Comparison of ENCODE assay signal across 15 cellular contexts in the genomic region with DNA sequence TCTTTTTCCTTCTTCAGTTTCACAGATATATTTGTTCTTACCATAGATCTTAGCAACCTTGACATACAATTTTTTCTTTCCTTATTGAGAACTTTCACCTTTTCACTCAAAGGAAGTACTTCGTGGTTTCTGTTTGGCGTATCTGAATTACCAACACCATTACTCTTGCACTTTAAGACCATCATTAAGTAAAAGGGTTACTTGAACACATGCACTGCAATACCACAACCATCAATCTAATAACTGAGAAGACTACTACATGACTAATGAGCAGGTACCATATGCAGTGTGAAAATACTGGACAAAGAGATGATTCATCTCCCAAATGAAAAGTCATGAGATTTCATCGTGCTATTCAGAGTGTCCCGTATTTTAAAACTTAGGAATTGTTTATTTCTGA. TPM values are rescaled to one million over a fixed set of nuclear protein-coding genes. Genes with fewer than 3 reads are reported as not detected.
A peak's percentile ranks its signal among the peaks of the same experiment; 100 is the strongest.
DNase-seq lines count a peak whose midpoint lies in the region; ATAC-seq, FAIRE-seq and TF ChIP-seq lines count a peak whose summit lies in the region.
"Had no signal": no experiment of that assay in that cellular context is flagged by ENCODE, and none has a peak within 500 bp of the region (broad histone marks: within the 10 kb centered on the region; RNA-seq: fewer than 3 reads in every experiment).

No MANE protein-coding gene starts in this region.

- FAIRE-seq in GM19239 (lab: Jason Lieb, UNC) = peak; percentile 14
- FAIRE-seq: kidney had no signal

- DNase-seq in GM12865 (ENCODE audit: low read depth) (peak; percentile 55), GM19239 (ENCODE audit: insufficient read length, low spot score) (no peak), T-helper 17 cell (no peak), vagina (ENCODE audit: extremely low spot score in 2 of 2) (no peak), immature natural killer cell (no peak), putamen (ENCODE audit: low spot score) (no peak)
- DNase-seq: activated CD4-positive, alpha-beta T cell treated with anti-CD3 and anti-CD28 coated beads, Interleukin-2, amount 10 ng/mL, durations not matched to agents 24 days and 14 days; aorta; kidney; NCI-H187 treated with DMSO at 0.1 percent for 48 hours; stimulated activated CD4-positive, alpha-beta T cell treated with anti-CD3 and anti-CD28 coated beads, Interleukin-4, amount 100 ng/mL, for 4 hours had no signal

- intact Hi-C loops in vagina (cut with DNase I) = no loop called here

- H3K4me3 ChIP-seq in GM12865 (ENCODE audit: low read depth, low read length) (no peak overlapping the region), vagina (no peak overlapping the region)

- no peaks in the 10 kb centered on the region for H3K36me3 ChIP-seq in vagina

- H3K4me3 Mint-ChIP-seq in T-helper 17 cell = peak overlapping the region; percentile 4
- peak overlapping the region in 1 of 5 donors; percentile 19 for H3K4me3 Mint-ChIP-seq in immature natural killer cell
- H3K4me3 Mint-ChIP-seq: activated CD4-positive, alpha-beta T cell treated with anti-CD3 and anti-CD28 coated beads, Interleukin-2, amount 10 ng/mL, durations not matched to agents 24 days and 14 days; type B pancreatic cell had no signal

- peak; percentile 88 for ATAC-seq in HG02884 (IDR thresholded peaks at IDR 0.05; ENCODE audit: unreplicated experiment)
- ATAC-seq in T-helper 17 cell = no peak
- ATAC-seq in HG03521 (IDR thresholded peaks at IDR 0.05; ENCODE audit: unreplicated experiment) = no peak
- ATAC-seq: esophagus mucosa had no signal

- H3K27ac ChIP-seq in vagina = no peak overlapping the region

- H3K9me3 ChIP-seq in T-helper 17 cell (ENCODE audit: control insufficient read depth, low read length, poor library complexity, severe bottlenecking) (no peaks in the 10 kb centered on the region), vagina (no peaks in the 10 kb centered on the region)

- H3K27me3 Mint-ChIP-seq in T-helper 17 cell (peaks cover 11% of the 10 kb centered on the region), immature natural killer cell (ENCODE audit: low read depth in 3 of 3) (peaks cover 0 to 6% (median 3%) of the 10 kb centered on the region in 3 donors)
- H3K27me3 Mint-ChIP-seq: type B pancreatic cell had no signal

- no peak for TF ChIP-seq POLR2A in vagina (IDR thresholded peaks at IDR 0.05)

- H3K4me1 ChIP-seq in vagina = no peaks in the 10 kb centered on the region

- H3K4me1 Mint-ChIP-seq in T-helper 17 cell = peaks cover 10% of the 10 kb centered on the region
- peaks cover 3 to 6% of the 10 kb centered on the region in 2 donors for H3K4me1 Mint-ChIP-seq in immature natural killer cell

- no peak for TF ChIP-seq CTCF in GM12865 (IDR thresholded peaks at IDR 0.05; ENCODE audit: insufficient read depth, low read depth, low read length, missing control alignments)
- no peak for TF ChIP-seq CTCF in vagina (IDR thresholded peaks at IDR 0.05)

- no peaks in the 10 kb centered on the region for H3K9me3 Mint-ChIP-seq in immature natural killer cell

- no peaks in the 10 kb centered on the region for H3K36me3 Mint-ChIP-seq in T-helper 17 cell (ENCODE audit: low read depth)
- H3K36me3 Mint-ChIP-seq in immature natural killer cell = no peaks in the 10 kb centered on the region
- H3K36me3 Mint-ChIP-seq: type B pancreatic cell had no signal

- no peak overlapping the region for H3K27ac Mint-ChIP-seq in T-helper 17 cell
- peak overlapping the region in 1 of 6 donors; percentile 12 for H3K27ac Mint-ChIP-seq in immature natural killer cell
- H3K27ac Mint-ChIP-seq: activated CD4-positive, alpha-beta T cell treated with anti-CD3 and anti-CD28 coated beads, Interleukin-2, amount 10 ng/mL, durations not matched to agents 24 days and 14 days; type B pancreatic cell had no signal

- H3K27me3 ChIP-seq in vagina = no peaks in the 10 kb centered on the region

RNA-seq across cellular contexts. Expression of a gene that starts 21.7 kb away (rescaled TPM):
- total RNA-seq in T-helper 17 cell = 100 to 1,000 TPM in 1 of 2 donors, 10 to 100 TPM in 1; 95.3 to 103 TPM
- 78.8 TPM for total RNA-seq in vagina
- 10 to 100 TPM; 32.5 to 57.3 (median 33.0) TPM for polyA plus RNA-seq in immature natural killer cell
